Comparison of ENCODE assay signal across 17 cellular contexts in genomic region chr7:108057951-108058391, GRCh38. TPM values are rescaled to one million over a fixed set of nuclear protein-coding genes. Genes with fewer than 3 reads are reported as not detected.
DNase-seq lines count a peak whose midpoint lies in the region; ATAC-seq and TF ChIP-seq lines count a peak whose summit lies in the region.
"Had no signal": no experiment of that assay in that cellular context is flagged by ENCODE, and none has a peak within 500 bp of the region (broad histone marks: within the 10 kb centered on the region; RNA-seq: fewer than 3 reads in every experiment).

No MANE protein-coding gene starts in this region.

- no peak overlapping the region for H3K4me3 ChIP-seq in GM23338

- DNase-seq in COR-L47 (lab: John Stamatoyannopoulos, UW) (peak; percentile 8), NCI-H1694 treated with DMSO at 0.1 percent for 48 hours (lab: John Stamatoyannopoulos, UW) (peak; percentile 13), glomerular visceral epithelial cell (ENCODE audit: extremely low spot score) (peak; percentile 67), omental fat pad (ENCODE audit: low spot score) (no peak), SK-N-DZ (ENCODE audit: low spot score) (no peak), GM23338 (ENCODE audit: low spot score) (no peak), SHP77 treated with DMSO at 0.1 percent for 48 hours (lab: John Stamatoyannopoulos, UW) (no peak)
- DNase-seq: BE2C; Calu3; CD4-positive, CD25-positive, alpha-beta regulatory T cell; H7; HFFc6; KBM-7; NCI-H1417; NCI-H1930; NCI-H526; Right ventricle myocardium superior had no signal

- H2AFZ ChIP-seq in GM23338 = no peak overlapping the region

- TF ChIP-seq CTCF in omental fat pad (IDR thresholded peaks at IDR 0.05) (no peak), GM23338 (conservative IDR thresholded peaks at IDR 0.05; ENCODE audit: low read depth in 2 of 2) (no peak)

- ATAC-seq in omental fat pad (ENCODE audit: low FRiP score) (peak; percentile 25), GM23338 (no peak)

- H3K4me1 ChIP-seq in GM23338 (ENCODE audit: insufficient read depth) = no peaks in the 10 kb centered on the region
- H3K4me1 ChIP-seq: BE2C had no signal

- H4K20me1 ChIP-seq in GM23338 (replicated peaks; ENCODE audit: insufficient read depth) = no peaks in the 10 kb centered on the region

- H3K9me3 Mint-ChIP-seq in GM23338 = no peaks in the 10 kb centered on the region
- H3K9me3 Mint-ChIP-seq: HFFc6 had no signal

- H3K36me3 Mint-ChIP-seq in GM23338 (ENCODE audit: low read depth) = no peaks in the 10 kb centered on the region
- H3K36me3 Mint-ChIP-seq: CD4-positive, CD25-positive, alpha-beta regulatory T cell had no signal

- H3K27me3 Mint-ChIP-seq in GM23338 (ENCODE audit: insufficient read depth, low read depth, poor library complexity) = peaks cover 1% of the 10 kb centered on the region

- no peaks in the 10 kb centered on the region for H3F3A ChIP-seq in GM23338 (replicated peaks; ENCODE audit: low read depth)

- no peak overlapping the region for H3K4me2 ChIP-seq in GM23338

- no peak overlapping the region for H3K27ac ChIP-seq in GM23338 (ENCODE audit: low read depth)

- H3K27me3 ChIP-seq in GM23338 (ENCODE audit: insufficient read depth) = no peaks in the 10 kb centered on the region
- H3K27me3 ChIP-seq: BE2C had no signal

- peaks cover 3% of the 10 kb centered on the region; the same call in 1 of the 3 replicates for H3K4me1 Mint-ChIP-seq in GM23338
- H3K4me1 Mint-ChIP-seq: CD4-positive, CD25-positive, alpha-beta regulatory T cell had no signal

- H3K27ac Mint-ChIP-seq in GM23338 = no peak overlapping the region
- H3K27ac Mint-ChIP-seq: CD4-positive, CD25-positive, alpha-beta regulatory T cell; HFFc6 had no signal

- H3K79me2 ChIP-seq in GM23338 (replicated peaks; ENCODE audit: insufficient read depth) = no peaks in the 10 kb centered on the region

- no peaks in the 10 kb centered on the region for H3K36me3 ChIP-seq in GM23338 (ENCODE audit: insufficient read depth)
- H3K36me3 ChIP-seq: BE2C had no signal

- H3K4me3 Mint-ChIP-seq in GM23338 = no peak overlapping the region
- H3K4me3 Mint-ChIP-seq: CD4-positive, CD25-positive, alpha-beta regulatory T cell; HFFc6 had no signal

- no peaks in the 10 kb centered on the region for H3K9me2 ChIP-seq in GM23338 (ENCODE audit: insufficient read depth)

TF ChIP-seq in GM23338, 12 proteins besides CTCF, POLR2A, EP300 and RAD21:
- TF ChIP-seq ZNF331 (CRISPR knock-in tag; IDR thresholded peaks at IDR 0.05; ENCODE audit: low read depth) (no peak), NANOG (IDR thresholded peaks at IDR 0.05; ENCODE audit: borderline replicate concordance) (no peak), POLR2AphosphoS5 (IDR thresholded peaks at IDR 0.05; ENCODE audit: low read depth) (no peak), ZNF462 (CRISPR knock-in tag; IDR thresholded peaks at IDR 0.05) (no peak), EZH2phosphoT487 (IDR thresholded peaks at IDR 0.05; ENCODE audit: unreplicated experiment) (no peak), ETS1 (IDR thresholded peaks at IDR 0.05) (no peak), REST (IDR thresholded peaks at IDR 0.05; ENCODE audit: unreplicated experiment) (no peak)
TF ChIP-seq in GM23338: peak in this region for 0.

RNA-seq across cellular contexts. Expression of gene LAMB1, which starts 55.0 kb away (rescaled TPM):
- total RNA-seq in omental fat pad = 100 to 1,000 TPM; 406 to 668 (median 535) TPM
- 55.2 and 74.9 TPM in 2 replicates for polyA plus RNA-seq in SK-N-DZ (2014; cell fraction: cytosol; rRNA removed)
- 81.0 and 114 TPM in 2 replicates for polyA plus RNA-seq in SK-N-DZ (2014; cell fraction: nucleus; rRNA removed)
- 57.6 and 57.8 TPM in 2 replicates for total RNA-seq in GM23338 (2014; rRNA removed; shearing (Covaris generic))
- 50.0 and 53.5 TPM in 2 replicates for polyA plus RNA-seq in GM23338 (2016; fragmentation: Nextera tagmentation; extraction: Ambion mirVana)

Comparison
In these comparisons a context has a peak if more than half of its experiments do, and no peak if none do; other contexts are left out.
1. DNase-seq: peak in COR-L47 (single experiment), NCI-H1694 treated with DMSO at 0.1 percent for 48 hours (single experiment) and glomerular visceral epithelial cell (single experiment); none in omental fat pad (single experiment), SK-N-DZ (single experiment), GM23338 (single experiment) and SHP77 treated with DMSO at 0.1 percent for 48 hours (single experiment).